Comparison of ENCODE assay signal across 28 cellular contexts in the genomic region with DNA sequence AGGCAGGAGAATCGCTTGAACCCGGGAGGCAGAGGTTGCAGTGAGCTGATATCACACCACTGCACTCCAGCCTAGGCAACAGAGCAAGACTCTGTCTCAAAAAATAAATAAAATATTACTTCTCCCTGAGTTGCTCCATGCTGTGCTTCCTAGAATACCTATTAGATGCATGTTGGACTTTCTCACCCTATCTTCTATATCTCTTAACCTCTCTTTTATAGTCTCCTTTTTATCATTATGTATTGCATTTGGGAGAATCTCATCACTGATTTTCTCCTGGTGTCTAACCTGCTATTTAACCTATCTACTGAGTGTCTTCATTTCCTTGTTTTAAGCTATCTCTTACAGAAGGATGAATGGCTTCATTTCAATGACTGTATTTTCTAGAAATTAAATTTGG. TPM values are rescaled to one million over a fixed set of nuclear protein-coding genes. Genes with fewer than 3 reads are reported as not detected.
"Had no signal": no experiment of that assay in that cellular context is flagged by ENCODE, and none has a peak within 500 bp of the region (broad histone marks: within the 10 kb centered on the region; RNA-seq: fewer than 3 reads in every experiment).

No MANE protein-coding gene starts in this region.

- H3K27ac ChIP-seq: stomach, suprapubic skin, testis, thoracic aorta, thyroid gland, tibial artery, tibial nerve, transverse colon, upper lobe of left lung, upper lobe of right lung, uterus, vagina had no signal

- H3K4me1 ChIP-seq: stomach, suprapubic skin, testis, thyroid gland, tibial artery, tibial nerve, transverse colon, upper lobe of left lung, upper lobe of right lung, uterus, vagina had no signal

- H3K27ac Mint-ChIP-seq: stimulated activated effector memory CD8-positive, alpha-beta T cell treated with anti-CD3 and anti-CD28 coated beads, Interleukin-12 subunit alpha, Interleukin-12 subunit beta, amount 100 ng/mL, for 72 hours; stimulated activated memory B cell treated with anti-CD40 and anti-IgM and Interleukin-4, amounts not matched to agents 10 μg/mL and 1 μg/mL and 100 μg/mL, for 72 hours; stimulated activated naive B cell treated with anti-CD40 and anti-IgM and Interleukin-4, amounts not matched to agents 10 μg/mL and 1 μg/mL and 100 μg/mL, for 72 hours; stimulated activated naive CD8-positive, alpha-beta T cell treated with anti-CD3 and anti-CD28 coated beads, Interleukin-15, amount 100 ng/mL, for 72 hours; stimulated activated naive CD8-positive, alpha-beta T cell treated with anti-CD3 and anti-CD28 coated beads, Interleukin-15, Interleukin-2, amounts not matched to agents 100 ng/mL and 50 ng/mL, for 24 hours; type B pancreatic cell had no signal

- H3K4me3 Mint-ChIP-seq: stimulated activated effector memory CD8-positive, alpha-beta T cell treated with anti-CD3 and anti-CD28 coated beads, Interleukin-12 subunit alpha, Interleukin-12 subunit beta, amount 100 ng/mL, for 72 hours; stimulated activated memory B cell treated with anti-CD40 and anti-IgM and Interleukin-4, amounts not matched to agents 10 μg/mL and 1 μg/mL and 100 μg/mL, for 72 hours; stimulated activated naive B cell treated with anti-CD40 and anti-IgM and Interleukin-4, amounts not matched to agents 10 μg/mL and 1 μg/mL and 100 μg/mL, for 72 hours; stimulated activated naive CD8-positive, alpha-beta T cell treated with anti-CD3 and anti-CD28 coated beads, Interleukin-15, amount 100 ng/mL, for 72 hours; stimulated activated naive CD8-positive, alpha-beta T cell treated with anti-CD3 and anti-CD28 coated beads, Interleukin-15, Interleukin-2, amounts not matched to agents 100 ng/mL and 50 ng/mL, for 24 hours; type B pancreatic cell had no signal

- H3K36me3 ChIP-seq: stomach, suprapubic skin, thoracic aorta, thyroid gland, tibial artery, tibial nerve, transverse colon, upper lobe of left lung, upper lobe of right lung, uterus, vagina had no signal

- DNase-seq: stimulated activated CD4-positive, alpha-beta T cell treated with anti-CD3 and anti-CD28 coated beads, Interleukin-2, amount 100 ng/mL, for 48 hours; stimulated activated CD4-positive, alpha-beta T cell treated with anti-CD3 and anti-CD28 coated beads, Interleukin-4, amount 100 ng/mL, for 1 hour; stimulated activated CD4-positive, alpha-beta T cell treated with anti-CD3 and anti-CD28 coated beads, Interleukin-4, amount 100 ng/mL, for 24 hours; stimulated activated CD4-positive, alpha-beta T cell treated with anti-CD3 and anti-CD28 coated beads, Interleukin-4, amount 100 ng/mL, for 4 hours; stimulated activated CD8-positive, alpha-beta memory T cell treated with anti-CD3 and anti-CD28 coated beads, Interleukin-4, amount 100 ng/mL, for 48 hours; stimulated activated naive B cell treated with anti-CD40 and anti-IgM and Interleukin-4, amounts not matched to agents 10 μg/mL and 1 μg/mL and 100 μg/mL, for 72 hours; stimulated activated naive CD4-positive, alpha-beta T cell; stimulated activated naive CD4-positive, alpha-beta T cell treated with Interleukin-2 at 50 U/mL for 16 hours; stimulated activated naive CD8-positive, alpha-beta T cell treated with anti-CD3 and anti-CD28 coated beads, Interleukin-15, amount 100 ng/mL, for 72 hours; stimulated activated naive CD8-positive, alpha-beta T cell treated with anti-CD3 and anti-CD28 coated beads, Interleukin-15, Interleukin-2, amounts not matched to agents 100 U/mL and 50 U/mL, for 24 hours; stomach; substantia nigra; testis; thyroid gland; tibial artery; transverse colon; trophoblast cell; upper lobe of left lung; upper lobe of right lung; uterus had no signal

- H3K9me3 Mint-ChIP-seq: stimulated activated effector memory CD8-positive, alpha-beta T cell treated with anti-CD3 and anti-CD28 coated beads, Interleukin-12 subunit alpha, Interleukin-12 subunit beta, amount 100 ng/mL, for 72 hours; stimulated activated naive CD8-positive, alpha-beta T cell treated with anti-CD3 and anti-CD28 coated beads, Interleukin-15, amount 100 ng/mL, for 72 hours; stimulated activated naive CD8-positive, alpha-beta T cell treated with anti-CD3 and anti-CD28 coated beads, Interleukin-15, Interleukin-2, amounts not matched to agents 100 ng/mL and 50 ng/mL, for 24 hours; type B pancreatic cell had no signal

- H3K9me3 ChIP-seq: stomach, suprapubic skin, testis, thoracic aorta, thyroid gland, tibial artery, transverse colon, upper lobe of left lung, upper lobe of right lung, uterus, vagina had no signal

- H3K27me3 ChIP-seq: suprapubic skin, testis, thyroid gland, tibial artery, tibial nerve, transverse colon, upper lobe of left lung, upper lobe of right lung, uterus, vagina had no signal

- ATAC-seq: stimulated activated effector memory CD8-positive, alpha-beta T cell treated with anti-CD3 and anti-CD28 coated beads, Interleukin-12 subunit alpha, Interleukin-12 subunit beta, amount 100 ng/mL, for 72 hours; stimulated activated memory B cell treated with anti-CD40 and anti-IgM and Interleukin-4, amounts not matched to agents 10 μg/mL and 1 μg/mL and 100 μg/mL, for 72 hours; stimulated activated naive B cell treated with anti-CD40 and anti-IgM and Interleukin-4, amounts not matched to agents 10 μg/mL and 1 μg/mL and 100 μg/mL, for 72 hours; stimulated activated naive CD8-positive, alpha-beta T cell treated with anti-CD3 and anti-CD28 coated beads, Interleukin-15, amount 100 ng/mL, for 72 hours; stimulated activated naive CD8-positive, alpha-beta T cell treated with anti-CD3 and anti-CD28 coated beads, Interleukin-15, Interleukin-2, amounts not matched to agents 100 U/mL and 50 U/mL, for 24 hours; upper lobe of right lung had no signal

- H3K4me1 Mint-ChIP-seq: stimulated activated effector memory CD8-positive, alpha-beta T cell treated with anti-CD3 and anti-CD28 coated beads, Interleukin-12 subunit alpha, Interleukin-12 subunit beta, amount 100 ng/mL, for 72 hours; stimulated activated memory B cell treated with anti-CD40 and anti-IgM and Interleukin-4, amounts not matched to agents 10 μg/mL and 1 μg/mL and 100 μg/mL, for 72 hours; stimulated activated naive B cell treated with anti-CD40 and anti-IgM and Interleukin-4, amounts not matched to agents 10 μg/mL and 1 μg/mL and 100 μg/mL, for 72 hours; stimulated activated naive CD8-positive, alpha-beta T cell treated with anti-CD3 and anti-CD28 coated beads, Interleukin-15, amount 100 ng/mL, for 72 hours had no signal

- H3K4me3 ChIP-seq: stomach, suprapubic skin, testis, thoracic aorta, thyroid gland, tibial artery, tibial nerve, transverse colon, upper lobe of left lung, upper lobe of right lung, uterus, vagina had no signal

- H3K27me3 Mint-ChIP-seq: type B pancreatic cell had no signal

- H3K36me3 Mint-ChIP-seq: stimulated activated effector memory CD8-positive, alpha-beta T cell treated with anti-CD3 and anti-CD28 coated beads, Interleukin-12 subunit alpha, Interleukin-12 subunit beta, amount 100 ng/mL, for 72 hours; stimulated activated memory B cell treated with anti-CD40 and anti-IgM and Interleukin-4, amounts not matched to agents 10 μg/mL and 1 μg/mL and 100 μg/mL, for 72 hours; stimulated activated naive B cell treated with anti-CD40 and anti-IgM and Interleukin-4, amounts not matched to agents 10 μg/mL and 1 μg/mL and 100 μg/mL, for 72 hours; type B pancreatic cell had no signal

RNA-seq across cellular contexts. Expression of gene NANOS1, which starts 32.1 kb away (rescaled TPM):
- total RNA-seq: vagina had no signal
